28 cellular contexts compared by ENCODE assay signal in the genomic region with DNA sequence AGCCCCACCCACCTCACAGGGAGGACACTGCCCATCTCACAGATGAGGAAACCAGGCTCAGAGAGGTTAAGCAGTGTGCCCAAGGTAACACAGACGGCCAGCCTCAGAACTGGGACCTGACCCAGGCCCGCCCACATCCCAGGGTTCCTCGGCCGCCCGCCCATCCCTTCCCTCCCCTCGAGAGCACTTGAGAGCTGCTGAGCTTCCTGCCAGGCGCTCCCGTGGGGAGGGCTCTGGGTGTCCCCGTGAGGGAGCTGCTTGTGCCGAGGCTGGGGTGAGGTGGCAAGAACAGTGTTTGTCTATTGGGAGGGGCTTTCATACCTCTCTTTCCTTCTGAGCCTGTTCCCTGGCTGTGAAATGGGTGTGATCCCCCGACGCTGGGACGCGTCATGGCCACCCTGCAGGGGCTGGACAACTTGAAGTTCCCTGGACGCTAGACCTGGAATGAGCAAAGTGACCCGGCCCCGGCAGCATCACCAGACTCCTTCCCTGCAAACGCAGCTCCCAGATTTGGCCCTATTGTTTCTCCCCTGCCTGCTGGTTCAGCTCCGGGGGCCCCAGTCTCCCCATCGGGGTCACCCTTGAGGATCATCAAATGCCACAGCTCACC.
DNase-seq lines count a peak whose midpoint lies in the region; ATAC-seq, FAIRE-seq and TF ChIP-seq lines count a peak whose summit lies in the region.
"Had no signal": no experiment of that assay in that cellular context is flagged by ENCODE, and none has a peak within 500 bp of the region (broad histone marks: within the 10 kb centered on the region; RNA-seq: fewer than 3 reads in every experiment).

No MANE protein-coding gene starts in this region.

- no peaks in the 10 kb centered on the region for H3K4me1 ChIP-seq in HepG2 (ENCODE audit: insufficient read depth, low read length)
- H3K4me1 ChIP-seq in right lobe of liver: no peaks in the 10 kb centered on the region
- H3K4me1 ChIP-seq in kidney (ENCODE audit: control insufficient read depth in 1 of 2, insufficient read depth in 1 of 2, low read depth in 1 of 2, low read length in 2 of 2): no peaks in the 10 kb centered on the region
- no peaks in the 10 kb centered on the region for H3K4me1 ChIP-seq in mucosa of descending colon (ENCODE audit: low read depth)
- H3K4me1 ChIP-seq in PC-9 (replicated peaks; ENCODE audit: insufficient read depth): no peaks in the 10 kb centered on the region
- H3K4me1 ChIP-seq: A549, Caco-2, Peyer's patch had no signal

- H3K27ac Mint-ChIP-seq in effector memory CD8-positive, alpha-beta T cell: peak overlapping the region in 1 of 2 donors; percentile 84

- BruUV-seq in HepG2 (replicated peaks; lab: Mats Ljungman, UMichigan) (no TSS peak), PC-9 (replicated peaks; lab: Mats Ljungman, UMichigan) (no TSS peak)

- FAIRE-seq in HepG2 (lab: Jason Lieb, UNC) (no peak), kidney (lab: Jason Lieb, UNC) (no peak)
- FAIRE-seq: A549, GM12891, GM19239 had no signal

- no peaks in the 10 kb centered on the region for H3K36me3 Mint-ChIP-seq in effector memory CD8-positive, alpha-beta T cell (ENCODE audit: insufficient read depth)
- H3K36me3 Mint-ChIP-seq: CD4-positive, alpha-beta memory T cell had no signal

- H4K20me1 ChIP-seq in HepG2 (ENCODE audit: insufficient read depth, low read length) (no peaks in the 10 kb centered on the region), PC-9 (ENCODE audit: insufficient read depth) (no peaks in the 10 kb centered on the region)

- ATAC-seq in HepG2: no peak
- ATAC-seq in right lobe of liver: no peak
- ATAC-seq in mucosa of descending colon: peak; percentile 18
- ATAC-seq in effector memory CD8-positive, alpha-beta T cell (replicated peaks): no peak

- intact Hi-C loops in HepG2 (cut with micrococcal nuclease; ENCODE audit: unreplicated experiment) (no loop called here), right lobe of liver (cut with DNase I) (no loop called here), kidney (cut with DNase I) (no loop called here), mucosa of descending colon (cut with DNase I, micrococcal nuclease) (no loop called here), PC-9 (cut with micrococcal nuclease; ENCODE audit: unreplicated experiment) (no loop called here)

- H3K36me3 ChIP-seq in HepG2 (replicated peaks in 1 of 2; ENCODE audit: control insufficient read depth in 1 of 2, insufficient read depth in 2 of 2, low read length in 2 of 2) (no peaks in the 10 kb centered on the region), right lobe of liver (no peaks in the 10 kb centered on the region), kidney (ENCODE audit: control insufficient read depth in 1 of 2, insufficient read depth in 2 of 2, low read length in 2 of 2) (no peaks in the 10 kb centered on the region), mucosa of descending colon (ENCODE audit: low read depth) (no peaks in the 10 kb centered on the region), PC-9 (ENCODE audit: low read depth) (no peaks in the 10 kb centered on the region)
- H3K36me3 ChIP-seq: MG63, Peyer's patch had no signal

- peaks cover 0 to 18% of the 10 kb centered on the region in 2 donors for H3K27me3 Mint-ChIP-seq in effector memory CD8-positive, alpha-beta T cell
- H3K27me3 Mint-ChIP-seq: CD4-positive, alpha-beta memory T cell had no signal

- no peaks in the 10 kb centered on the region for H3K9me3 Mint-ChIP-seq in effector memory CD8-positive, alpha-beta T cell

- H3K9me3 ChIP-seq in HepG2 (ENCODE audit: low read length): no peaks in the 10 kb centered on the region
- H3K9me3 ChIP-seq in right lobe of liver: no peaks in the 10 kb centered on the region
- no peaks in the 10 kb centered on the region for H3K9me3 ChIP-seq in kidney (ENCODE audit: control insufficient read depth in 1 of 2, low read length in 2 of 2)
- no peaks in the 10 kb centered on the region for H3K9me3 ChIP-seq in mucosa of descending colon
- H3K9me3 ChIP-seq in PC-9 (ENCODE audit: insufficient read depth, low read depth): no peaks in the 10 kb centered on the region
- H3K9me3 ChIP-seq: A549, Caco-2, MG63, Peyer's patch had no signal

- H3K79me2 ChIP-seq in HepG2 (ENCODE audit: insufficient read depth, low read length): no peaks in the 10 kb centered on the region
- no peaks in the 10 kb centered on the region for H3K79me2 ChIP-seq in PC-9 (ENCODE audit: low read depth)

- TF ChIP-seq EP300 in HepG2 (IDR thresholded peaks at IDR 0.05; ENCODE audit: low read depth in 2 of 2, low read length in 2 of 2) (no peak), HepG2 (CRISPR knock-in tag; IDR thresholded peaks at IDR 0.05; ENCODE audit: borderline replicate concordance) (no peak)

- H3K4me2 ChIP-seq in HepG2 (ENCODE audit: low read depth, low read length): no peak overlapping the region
- H3K4me2 ChIP-seq in PC-9: no peak overlapping the region
- H3K4me2 ChIP-seq: A549 had no signal

- in situ Hi-C loops in HepG2 (cut with HindIII; ENCODE audit: extremely low pct_ligation_motif_present, low pct_unique_long_range_greater_than_20kb): no loop called here

- H2AFZ ChIP-seq in HepG2 (ENCODE audit: low read length) (no peak overlapping the region), PC-9 (no peak overlapping the region)

- no peak for TF ChIP-seq CTCF in HepG2 (CRISPR knock-in tag; IDR thresholded peaks at IDR 0.05)
- TF ChIP-seq CTCF in right lobe of liver (IDR thresholded peaks at IDR 0.05): no peak
- no peak for TF ChIP-seq CTCF in kidney (IDR thresholded peaks at IDR 0.05; ENCODE audit: borderline replicate concordance, extremely low read depth, insufficient read depth)
- TF ChIP-seq CTCF in mucosa of descending colon (IDR thresholded peaks at IDR 0.05): no peak
- no peak for TF ChIP-seq CTCF in PC-9 (conservative IDR thresholded peaks at IDR 0.05)

- no peak for TF ChIP-seq RAD21 in HepG2 (CRISPR knock-in tag; IDR thresholded peaks at IDR 0.05)

- H3K27me3 ChIP-seq in HepG2 (ENCODE audit: control insufficient read depth in 1 of 2, insufficient read depth in 2 of 2, low read length in 2 of 2) (no peaks in the 10 kb centered on the region), right lobe of liver (no peaks in the 10 kb centered on the region), PC-9 (ENCODE audit: insufficient read depth, low read depth) (no peaks in the 10 kb centered on the region)
- H3K27me3 ChIP-seq: MG63, Peyer's patch had no signal

- 84% methylated on average over 16 of the region's 20 CpGs for WGBS in HepG2 (ENCODE audit: low lambda C conversion rate)
- 79% methylated on average over 7 of the region's 20 CpGs for WGBS in right lobe of liver (ENCODE audit: insufficient coverage, low coverage, low lambda C conversion rate, missing lambda C conversion rate)

- H3K27ac ChIP-seq in HepG2 (ENCODE audit: extremely low read length, insufficient read depth, low read length) (no peak overlapping the region), right lobe of liver (no peak overlapping the region), kidney (ENCODE audit: low read depth in 2 of 2, low read length in 2 of 2) (no peak overlapping the region), PC-9 (no peak overlapping the region)
- H3K27ac ChIP-seq: A549, Peyer's patch, SK-N-MC had no signal

- no peaks in the 10 kb centered on the region for H3K9me2 ChIP-seq in PC-9 (ENCODE audit: insufficient read depth)

- CTCF ChIA-PET in HepG2 (lab: Yijun Ruan, JAX; ENCODE audit: low intra/inter-chr PET ratio, low total read pairs) (no interaction called here), PC-9 (lab: Charles Lee) (no interaction called here)

- POLR2A ChIA-PET in HepG2 (lab: Yijun Ruan, JAX): no interaction called here
- POLR2A ChIA-PET in PC-9 (lab: Charles Lee; ENCODE audit: unreplicated experiment): no interaction called here

- H3K4me3 Mint-ChIP-seq in effector memory CD8-positive, alpha-beta T cell: no peak overlapping the region
- H3K4me3 Mint-ChIP-seq: CD4-positive, alpha-beta memory T cell had no signal

- H3F3A ChIP-seq in PC-9 (ENCODE audit: insufficient read depth, low read depth): no peaks in the 10 kb centered on the region

- no peak overlapping the region for H3K4me3 ChIP-seq in HepG2 (replicated peaks in 1 of 3; ENCODE audit: insufficient read depth in 1 of 3, low read depth in 2 of 3, low read length in 3 of 3)
- H3K4me3 ChIP-seq in right lobe of liver: no peak overlapping the region
- no peak overlapping the region for H3K4me3 ChIP-seq in kidney (ENCODE audit: low read length in 2 of 2)
- H3K4me3 ChIP-seq in mucosa of descending colon: no peak overlapping the region
- H3K4me3 ChIP-seq in PC-9: no peak overlapping the region
- H3K4me3 ChIP-seq: A549, MG63, Peyer's patch, SK-N-MC had no signal

- H3K9ac ChIP-seq in HepG2 (ENCODE audit: insufficient read depth, low read depth, low read length) (no peak overlapping the region), kidney (ENCODE audit: low read length in 2 of 2) (no peak overlapping the region)

- H3K4me1 Mint-ChIP-seq in effector memory CD8-positive, alpha-beta T cell (ENCODE audit: low read depth in 2 of 2): no peaks in the 10 kb centered on the region

- no peak for DNase-seq in HepG2 (ENCODE audit: low spot score)
- no peak for DNase-seq in right lobe of liver
- DNase-seq in kidney: peak; percentile 52
- peak in 1 of 3 donors; percentile 30 for DNase-seq in mucosa of descending colon
- no peak for DNase-seq in effector memory CD8-positive, alpha-beta T cell
- DNase-seq in PC-9: no peak
- DNase-seq in NCI-H1694 treated with DMSO at 0.1 percent for 48 hours (lab: John Stamatoyannopoulos, UW): no peak
- DNase-seq: AML-193; C1 segment of cervical spinal cord; Caco-2; CD4-positive, alpha-beta memory T cell; DMS79 treated with DMSO at 0.1 percent for 48 hours; GF-D8; H7; IMR-90; KG1; MG63; NCI-H2081 treated with DMSO at 0.1 percent for 48 hours; NCI-H2171; NCI-H226; NCI-H510A; NCI-H69; Peyer's patch; SIG-M5 had no signal

- no peak for TF ChIP-seq POLR2A in HepG2 (IDR thresholded peaks at IDR 0.05; ENCODE audit: insufficient read depth in 1 of 2, low read depth in 2 of 2, low read length in 2 of 2)
- TF ChIP-seq POLR2A in right lobe of liver (IDR thresholded peaks at IDR 0.05): no peak

TF ChIP-seq in HepG2, 621 proteins besides CTCF, POLR2A, EP300 and RAD21:
- TF ChIP-seq ZNF768 (CRISPR knock-in tag; IDR thresholded peaks at IDR 0.05) (peak; percentile 86), ZFP82 (CRISPR knock-in tag; IDR thresholded peaks at IDR 0.05; ENCODE audit: borderline replicate concordance) (no peak), ZNF552 (CRISPR knock-in tag; IDR thresholded peaks at IDR 0.05; ENCODE audit: borderline replicate concordance) (no peak), POLR2G (IDR thresholded peaks at IDR 0.05; ENCODE audit: low read depth, low read length) (no peak)
